In genomic region chr10:45578384-45578946, GRCh38 we compare ENCODE assay signal across 20 cellular contexts.
"Had no signal": no experiment of that assay in that cellular context is flagged by ENCODE, and none has a peak within 500 bp of the region (broad histone marks: within the 10 kb centered on the region; RNA-seq: fewer than 3 reads in every experiment).

No MANE protein-coding gene starts in this region.

- H3K4me3 Mint-ChIP-seq: activated CD4-positive, alpha-beta T cell treated with anti-CD3 and anti-CD28 coated beads for 36 hours; activated T-cell treated with anti-CD3 and anti-CD28 coated beads, Interleukin-2, amount 50 U/mL, for 24 hours had no signal

- H3K36me3 Mint-ChIP-seq: memory B cell had no signal

- H3K27me3 Mint-ChIP-seq: activated B cell treated with CpG ODN at 0.5 μM for 24 hours; activated CD4-positive, alpha-beta T cell treated with anti-CD3 and anti-CD28 coated beads for 36 hours; activated T-cell treated with anti-CD3 and anti-CD28 coated beads, Interleukin-2, amount 50 U/mL, for 24 hours; memory B cell had no signal

- H3K36me3 ChIP-seq: heart left ventricle, vagina had no signal

- H3K27ac Mint-ChIP-seq: activated CD4-positive, alpha-beta T cell treated with anti-CD3 and anti-CD28 coated beads for 36 hours; activated T-cell treated with anti-CD3 and anti-CD28 coated beads, Interleukin-2, amount 50 U/mL, for 24 hours; activated T-helper 2 cell treated with anti-CD3 and anti-CD28 coated beads, Interferon-gamma antibody, Interleukin-2, Interleukin-4, amounts not matched to agents 10 μg/mL and 5 μg/mL and 100 μg/mL, durations not matched to agents 14 hours and 24 hours and 36 hours; memory B cell had no signal

- H3K4me3 ChIP-seq: heart left ventricle, testis, vagina had no signal

- H3K9me3 Mint-ChIP-seq: activated B cell treated with CpG ODN at 0.5 μM for 24 hours; activated T-cell treated with anti-CD3 and anti-CD28 coated beads, Interleukin-2, amount 50 U/mL, for 24 hours; activated T-helper 2 cell treated with anti-CD3 and anti-CD28 coated beads, Interferon-gamma antibody, Interleukin-2, Interleukin-4, amounts not matched to agents 10 μg/mL and 5 μg/mL and 100 μg/mL, durations not matched to agents 14 hours and 24 hours and 36 hours; memory B cell had no signal

- ATAC-seq: activated CD4-positive, alpha-beta T cell treated with anti-CD3 and anti-CD28 coated beads for 36 hours; heart left ventricle; left cardiac atrium had no signal

- DNase-seq: activated B cell treated with CpG ODN at 0.5 μM for 24 hours; activated CD4-positive, alpha-beta T cell treated with anti-CD3 and anti-CD28 coated beads for 36 hours; activated CD4-positive, alpha-beta T cell treated with anti-CD3 and anti-CD28 coated beads, Interleukin-2, amount 50 U/mL, for 4 hours; activated CD8-positive, alpha-beta memory T cell treated with anti-CD3 and anti-CD28 coated beads for 24 hours; activated CD8-positive, alpha-beta memory T cell treated with anti-CD3 and anti-CD28 coated beads, Interleukin-2, amount 50 U/mL, for 4 hours; activated naive CD4-positive, alpha-beta T cell; activated T-cell treated with anti-CD3 and anti-CD28 coated beads, Interleukin-2, amount 50 U/mL, for 24 hours; cortex of kidney; heart left ventricle; islet precursor cell; left cardiac atrium; stimulated activated CD4-positive, alpha-beta T cell treated with anti-CD3 and anti-CD28 coated beads, Interleukin-2, amount 100 ng/mL, for 48 hours; stimulated activated CD8-positive, alpha-beta memory T cell treated with anti-CD3 and anti-CD28 coated beads, Interleukin-4, amount 100 ng/mL, for 48 hours; stimulated activated naive CD4-positive, alpha-beta T cell; T1000; testis; trophoblast cell had no signal

- H3K9me3 ChIP-seq: heart left ventricle, testis, vagina had no signal

- H3K27ac ChIP-seq: heart left ventricle, testis, vagina had no signal

- H3K27me3 ChIP-seq: heart left ventricle, testis, vagina had no signal
